In the genomic region with DNA sequence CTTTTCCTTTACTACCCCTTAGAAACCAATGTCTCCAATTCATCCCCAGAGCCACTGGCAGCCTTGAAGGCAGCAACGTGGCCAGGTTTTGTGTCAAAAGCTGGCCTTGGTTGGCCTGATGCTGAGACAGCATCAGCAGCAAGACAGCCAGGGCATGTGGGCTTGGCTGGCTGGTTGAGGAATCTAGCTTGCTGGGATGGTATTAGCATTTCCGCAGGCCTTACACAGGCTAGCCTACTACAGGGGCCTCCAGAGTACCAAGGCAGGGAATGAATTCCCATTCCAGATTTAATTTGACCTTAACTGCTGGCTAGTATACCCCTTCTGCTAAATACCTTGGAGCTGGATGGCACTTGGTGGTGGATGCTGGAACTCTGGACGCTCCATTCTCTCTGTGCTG, we compare ENCODE assay signal across 1 cellular context.
TF ChIP-seq lines count a peak whose summit lies in the region.

No MANE protein-coding gene starts in this region.

TF ChIP-seq in GM23338, 12 proteins besides CTCF, POLR2A, EP300 and RAD21 (continued from another document):
- TF ChIP-seq, protein P1, sequence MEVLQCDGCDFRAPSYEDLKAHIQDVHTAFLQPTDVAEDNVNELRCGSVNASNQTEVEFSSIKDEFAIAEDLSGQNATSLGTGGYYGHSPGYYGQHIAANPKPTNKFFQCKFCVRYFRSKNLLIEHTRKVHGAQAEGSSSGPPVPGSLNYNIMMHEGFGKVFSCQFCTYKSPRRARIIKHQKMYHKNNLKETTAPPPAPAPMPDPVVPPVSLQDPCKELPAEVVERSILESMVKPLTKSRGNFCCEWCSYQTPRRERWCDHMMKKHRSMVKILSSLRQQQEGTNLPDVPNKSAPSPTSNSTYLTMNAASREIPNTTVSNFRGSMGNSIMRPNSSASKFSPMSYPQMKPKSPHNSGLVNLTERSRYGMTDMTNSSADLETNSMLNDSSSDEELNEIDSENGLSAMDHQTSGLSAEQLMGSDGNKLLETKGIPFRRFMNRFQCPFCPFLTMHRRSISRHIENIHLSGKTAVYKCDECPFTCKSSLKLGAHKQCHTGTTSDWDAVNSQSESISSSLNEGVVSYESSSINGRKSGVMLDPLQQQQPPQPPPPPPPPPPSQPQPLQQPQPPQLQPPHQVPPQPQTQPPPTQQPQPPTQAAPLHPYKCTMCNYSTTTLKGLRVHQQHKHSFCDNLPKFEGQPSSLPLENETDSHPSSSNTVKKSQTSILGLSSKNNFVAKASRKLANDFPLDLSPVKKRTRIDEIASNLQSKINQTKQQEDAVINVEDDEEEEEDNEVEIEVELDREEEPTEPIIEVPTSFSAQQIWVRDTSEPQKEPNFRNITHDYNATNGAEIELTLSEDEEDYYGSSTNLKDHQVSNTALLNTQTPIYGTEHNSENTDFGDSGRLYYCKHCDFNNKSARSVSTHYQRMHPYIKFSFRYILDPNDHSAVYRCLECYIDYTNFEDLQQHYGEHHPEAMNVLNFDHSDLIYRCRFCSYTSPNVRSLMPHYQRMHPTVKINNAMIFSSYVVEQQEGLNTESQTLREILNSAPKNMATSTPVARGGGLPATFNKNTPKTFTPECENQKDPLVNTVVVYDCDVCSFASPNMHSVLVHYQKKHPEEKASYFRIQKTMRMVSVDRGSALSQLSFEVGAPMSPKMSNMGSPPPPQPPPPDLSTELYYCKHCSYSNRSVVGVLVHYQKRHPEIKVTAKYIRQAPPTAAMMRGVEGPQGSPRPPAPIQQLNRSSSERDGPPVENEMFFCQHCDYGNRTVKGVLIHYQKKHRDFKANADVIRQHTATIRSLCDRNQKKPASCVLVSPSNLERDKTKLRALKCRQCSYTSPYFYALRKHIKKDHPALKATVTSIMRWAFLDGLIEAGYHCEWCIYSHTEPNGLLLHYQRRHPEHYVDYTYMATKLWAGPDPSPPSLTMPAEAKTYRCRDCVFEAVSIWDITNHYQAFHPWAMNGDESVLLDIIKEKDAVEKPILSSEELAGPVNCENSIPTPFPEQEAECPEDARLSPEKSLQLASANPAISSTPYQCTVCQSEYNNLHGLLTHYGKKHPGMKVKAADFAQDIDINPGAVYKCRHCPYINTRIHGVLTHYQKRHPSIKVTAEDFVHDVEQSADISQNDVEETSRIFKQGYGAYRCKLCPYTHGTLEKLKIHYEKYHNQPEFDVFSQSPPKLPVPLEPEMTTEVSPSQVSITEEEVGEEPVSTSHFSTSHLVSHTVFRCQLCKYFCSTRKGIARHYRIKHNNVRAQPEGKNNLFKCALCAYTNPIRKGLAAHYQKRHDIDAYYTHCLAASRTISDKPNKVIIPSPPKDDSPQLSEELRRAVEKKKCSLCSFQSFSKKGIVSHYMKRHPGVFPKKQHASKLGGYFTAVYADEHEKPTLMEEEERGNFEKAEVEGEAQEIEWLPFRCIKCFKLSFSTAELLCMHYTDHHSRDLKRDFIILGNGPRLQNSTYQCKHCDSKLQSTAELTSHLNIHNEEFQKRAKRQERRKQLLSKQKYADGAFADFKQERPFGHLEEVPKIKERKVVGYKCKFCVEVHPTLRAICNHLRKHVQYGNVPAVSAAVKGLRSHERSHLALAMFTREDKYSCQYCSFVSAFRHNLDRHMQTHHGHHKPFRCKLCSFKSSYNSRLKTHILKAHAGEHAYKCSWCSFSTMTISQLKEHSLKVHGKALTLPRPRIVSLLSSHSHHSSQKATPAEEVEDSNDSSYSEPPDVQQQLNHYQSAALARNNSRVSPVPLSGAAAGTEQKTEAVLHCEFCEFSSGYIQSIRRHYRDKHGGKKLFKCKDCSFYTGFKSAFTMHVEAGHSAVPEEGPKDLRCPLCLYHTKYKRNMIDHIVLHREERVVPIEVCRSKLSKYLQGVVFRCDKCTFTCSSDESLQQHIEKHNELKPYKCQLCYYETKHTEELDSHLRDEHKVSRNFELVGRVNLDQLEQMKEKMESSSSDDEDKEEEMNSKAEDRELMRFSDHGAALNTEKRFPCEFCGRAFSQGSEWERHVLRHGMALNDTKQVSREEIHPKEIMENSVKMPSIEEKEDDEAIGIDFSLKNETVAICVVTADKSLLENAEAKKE (CRISPR knock-in tag; IDR thresholded peaks at IDR 0.05), result peak; percentile 40; the same call in 1 of the 2 replicates
- no peak for TF ChIP-seq STAT1 (IDR thresholded peaks at IDR 0.05; ENCODE audit: unreplicated experiment)
- no peak for TF ChIP-seq ETS1 (IDR thresholded peaks at IDR 0.05)
- TF ChIP-seq, protein P2, sequence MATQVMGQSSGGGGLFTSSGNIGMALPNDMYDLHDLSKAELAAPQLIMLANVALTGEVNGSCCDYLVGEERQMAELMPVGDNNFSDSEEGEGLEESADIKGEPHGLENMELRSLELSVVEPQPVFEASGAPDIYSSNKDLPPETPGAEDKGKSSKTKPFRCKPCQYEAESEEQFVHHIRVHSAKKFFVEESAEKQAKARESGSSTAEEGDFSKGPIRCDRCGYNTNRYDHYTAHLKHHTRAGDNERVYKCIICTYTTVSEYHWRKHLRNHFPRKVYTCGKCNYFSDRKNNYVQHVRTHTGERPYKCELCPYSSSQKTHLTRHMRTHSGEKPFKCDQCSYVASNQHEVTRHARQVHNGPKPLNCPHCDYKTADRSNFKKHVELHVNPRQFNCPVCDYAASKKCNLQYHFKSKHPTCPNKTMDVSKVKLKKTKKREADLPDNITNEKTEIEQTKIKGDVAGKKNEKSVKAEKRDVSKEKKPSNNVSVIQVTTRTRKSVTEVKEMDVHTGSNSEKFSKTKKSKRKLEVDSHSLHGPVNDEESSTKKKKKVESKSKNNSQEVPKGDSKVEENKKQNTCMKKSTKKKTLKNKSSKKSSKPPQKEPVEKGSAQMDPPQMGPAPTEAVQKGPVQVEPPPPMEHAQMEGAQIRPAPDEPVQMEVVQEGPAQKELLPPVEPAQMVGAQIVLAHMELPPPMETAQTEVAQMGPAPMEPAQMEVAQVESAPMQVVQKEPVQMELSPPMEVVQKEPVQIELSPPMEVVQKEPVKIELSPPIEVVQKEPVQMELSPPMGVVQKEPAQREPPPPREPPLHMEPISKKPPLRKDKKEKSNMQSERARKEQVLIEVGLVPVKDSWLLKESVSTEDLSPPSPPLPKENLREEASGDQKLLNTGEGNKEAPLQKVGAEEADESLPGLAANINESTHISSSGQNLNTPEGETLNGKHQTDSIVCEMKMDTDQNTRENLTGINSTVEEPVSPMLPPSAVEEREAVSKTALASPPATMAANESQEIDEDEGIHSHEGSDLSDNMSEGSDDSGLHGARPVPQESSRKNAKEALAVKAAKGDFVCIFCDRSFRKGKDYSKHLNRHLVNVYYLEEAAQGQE (IDR thresholded peaks at IDR 0.05; ENCODE audit: unreplicated experiment), result no peak
